ENCODE assay signal across 11 cellular contexts in the genomic region with DNA sequence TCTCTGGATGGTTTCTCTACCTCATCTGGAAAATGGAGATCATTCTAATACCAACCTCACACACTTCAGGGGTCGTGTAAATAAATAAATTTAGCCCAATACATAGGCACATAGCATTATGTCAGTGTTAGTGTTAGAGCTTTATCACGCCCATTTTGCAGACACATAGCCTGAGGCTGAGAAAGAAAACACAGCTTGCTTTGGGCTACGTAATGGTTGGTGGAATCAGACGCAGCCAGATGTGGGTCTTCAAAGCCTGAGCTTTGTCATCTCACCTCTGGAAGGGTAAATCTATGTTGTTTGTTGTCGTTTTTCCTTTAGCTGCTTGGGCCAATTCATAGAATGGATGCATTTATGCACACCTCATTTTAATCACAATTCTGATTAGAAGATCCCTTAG.
"Had no signal": no experiment of that assay in that cellular context is flagged by ENCODE, and none has a peak within 500 bp of the region (broad histone marks: within the 10 kb centered on the region; RNA-seq: fewer than 3 reads in every experiment).

No MANE protein-coding gene starts in this region.

- H3K27ac Mint-ChIP-seq: GM23338, H9, HFFc6 had no signal

- H3K4me2 ChIP-seq: GM23338 had no signal

- H2AFZ ChIP-seq: GM23248, GM23338 had no signal

- H3K9ac ChIP-seq: GM23248 had no signal

- ATAC-seq: GM23338, HCT116 had no signal

- H3K4me3 Mint-ChIP-seq: GM23338, H9, HFFc6 had no signal

- H3K9me3 ChIP-seq: HAP-1 had no signal

- H3K9me3 Mint-ChIP-seq: GM23338, H9, HFFc6 had no signal

- H3K4me3 ChIP-seq: GM23248, GM23338 had no signal

- FAIRE-seq: H1, H54 had no signal

- H3K27ac ChIP-seq: GM23248 had no signal

- H3K36me3 ChIP-seq: HAP-1 had no signal

- H3K4me1 ChIP-seq: HAP-1 had no signal

- H3K4me1 Mint-ChIP-seq: GM23338 had no signal

- DNase-seq: GM23248, GOT3, H7, H9, HCEC 1CT, HFFc6 had no signal
